ENCODE assay signal across 19 cellular contexts in genomic region chr12:63387736-63388135, GRCh38.
"Had no signal": no experiment of that assay in that cellular context is flagged by ENCODE, and none has a peak within 500 bp of the region (broad histone marks: within the 10 kb centered on the region; RNA-seq: fewer than 3 reads in every experiment).

No MANE protein-coding gene starts in this region.

- ATAC-seq: effector memory CD8-positive, alpha-beta T cell; gastrocnemius medialis; left colon; mucosa of descending colon; natural killer cell had no signal

- H3K27ac ChIP-seq: epithelial cell of prostate, esophagus muscularis mucosa, gastrocnemius medialis, right atrium auricular region, sigmoid colon, uterus had no signal

- H3K4me1 ChIP-seq: esophagus muscularis mucosa, gastrocnemius medialis, right atrium auricular region, sigmoid colon, uterus had no signal

- DNase-seq: effector memory CD8-positive, alpha-beta T cell; gastrocnemius medialis; glutamatergic neuron; immature natural killer cell; kidney; left colon; mammary epithelial cell; mucosa of descending colon; natural killer cell; posterior cingulate gyrus; sigmoid colon; stimulated activated CD4-positive, alpha-beta T cell treated with anti-CD3 and anti-CD28 coated beads, Interleukin-2, amount 100 ng/mL, for 48 hours; stimulated activated naive CD4-positive, alpha-beta T cell treated with Interleukin-2 at 50 U/mL for 16 hours; trophoblast cell; uterus had no signal

- H3K4me3 ChIP-seq: esophagus muscularis mucosa, gastrocnemius medialis, mucosa of descending colon, right atrium auricular region, sigmoid colon, smooth muscle cell, uterus had no signal

- H3K27me3 ChIP-seq: gastrocnemius medialis, right atrium auricular region, sigmoid colon, uterus had no signal

- H3K9me3 ChIP-seq: esophagus muscularis mucosa, gastrocnemius medialis, mucosa of descending colon, right atrium auricular region, sigmoid colon, uterus had no signal

- H3K36me3 ChIP-seq: esophagus muscularis mucosa, gastrocnemius medialis, right atrium auricular region, sigmoid colon, uterus had no signal

- H3K4me2 ChIP-seq: smooth muscle cell had no signal
